ENCODE assay signal across 8 cellular contexts in genomic region chr13:26185720-26186119, GRCh38. TPM values are rescaled to one million over a fixed set of nuclear protein-coding genes. Genes with fewer than 3 reads are reported as not detected.
DNase-seq lines count a peak whose midpoint lies in the region; ATAC-seq and TF ChIP-seq lines count a peak whose summit lies in the region.

No MANE protein-coding gene starts in this region.

- H3K27ac Mint-ChIP-seq in GM23338: no peak overlapping the region
- peak overlapping the region; percentile 95 for H3K27ac Mint-ChIP-seq in activated CD4-positive, alpha-beta memory T cell treated with anti-CD3 and anti-CD28 coated beads for 36 hours
- H3K27ac Mint-ChIP-seq in stimulated activated effector memory CD8-positive, alpha-beta T cell treated with anti-CD3 and anti-CD28 coated beads, Interleukin-12 subunit alpha, Interleukin-12 subunit beta, amount 100 ng/mL, for 72 hours: peak overlapping the region; percentile 94

- no peaks in the 10 kb centered on the region for H3K9me3 ChIP-seq in right atrium auricular region

- CTCF ChIA-PET in activated CD4-positive, alpha-beta memory T cell treated with anti-CD3 and anti-CD28 coated beads for 36 hours (lab: Charles Lee): interaction anchor here (0.6 to 5.0 kb wide), 36 partner anchors 7 to 687 kb away, joined by 3 to 164 read pairs (median 6); partner anchors contain the start of gene RNF6

- peaks cover 10% of the 10 kb centered on the region for H3K27me3 Mint-ChIP-seq in GM23338 (ENCODE audit: insufficient read depth, low read depth, poor library complexity)
- H3K27me3 Mint-ChIP-seq in activated CD4-positive, alpha-beta memory T cell treated with anti-CD3 and anti-CD28 coated beads for 36 hours: no peaks in the 10 kb centered on the region

- H3K27me3 ChIP-seq in GM23338 (ENCODE audit: insufficient read depth) (peaks cover 11% of the 10 kb centered on the region; the same call in 1 of the 2 replicates), right atrium auricular region (no peaks in the 10 kb centered on the region)

- H3K4me1 ChIP-seq in GM23338 (ENCODE audit: insufficient read depth) (peaks cover 4% of the 10 kb centered on the region; the same call in 1 of the 2 replicates), right atrium auricular region (peaks cover 0 to 18% of the 10 kb centered on the region in 2 donors)

- peak overlapping the region; percentile 72 for H3K4me2 ChIP-seq in GM23338

- no peak overlapping the region for H3K27ac ChIP-seq in GM23338 (ENCODE audit: low read depth)
- peak overlapping the region; percentile 77 to 78 for H3K27ac ChIP-seq in right atrium auricular region

- intact Hi-C loops in activated CD4-positive, alpha-beta memory T cell treated with anti-CD3 and anti-CD28 coated beads for 36 hours (cut with micrococcal nuclease): loop anchor here (1.0 to 10.0 kb wide), 4 partner anchors 36 to 297 kb away; no protein-coding TSS in a partner anchor

- H3K9me2 ChIP-seq in GM23338 (ENCODE audit: insufficient read depth): no peaks in the 10 kb centered on the region

- H3K9me3 Mint-ChIP-seq in GM23338: no peaks in the 10 kb centered on the region; the same call in 2 of the 3 replicates
- no peaks in the 10 kb centered on the region for H3K9me3 Mint-ChIP-seq in activated CD4-positive, alpha-beta memory T cell treated with anti-CD3 and anti-CD28 coated beads for 36 hours
- H3K9me3 Mint-ChIP-seq in stimulated activated effector memory CD8-positive, alpha-beta T cell treated with anti-CD3 and anti-CD28 coated beads, Interleukin-12 subunit alpha, Interleukin-12 subunit beta, amount 100 ng/mL, for 72 hours: no peaks in the 10 kb centered on the region

- H3K4me3 Mint-ChIP-seq in GM23338: peak overlapping the region; percentile 78
- peak overlapping the region; percentile 86 for H3K4me3 Mint-ChIP-seq in activated CD4-positive, alpha-beta memory T cell treated with anti-CD3 and anti-CD28 coated beads for 36 hours
- peak overlapping the region; percentile 84 for H3K4me3 Mint-ChIP-seq in stimulated activated effector memory CD8-positive, alpha-beta T cell treated with anti-CD3 and anti-CD28 coated beads, Interleukin-12 subunit alpha, Interleukin-12 subunit beta, amount 100 ng/mL, for 72 hours

- H3K4me1 Mint-ChIP-seq in GM23338: no peaks in the 10 kb centered on the region; the same call in 2 of the 3 replicates
- peaks cover 21% of the 10 kb centered on the region for H3K4me1 Mint-ChIP-seq in activated CD4-positive, alpha-beta memory T cell treated with anti-CD3 and anti-CD28 coated beads for 36 hours (ENCODE audit: low read depth)
- peaks cover 24% of the 10 kb centered on the region for H3K4me1 Mint-ChIP-seq in stimulated activated effector memory CD8-positive, alpha-beta T cell treated with anti-CD3 and anti-CD28 coated beads, Interleukin-12 subunit alpha, Interleukin-12 subunit beta, amount 100 ng/mL, for 72 hours

- POLR2A ChIA-PET in activated CD4-positive, alpha-beta memory T cell treated with anti-CD3 and anti-CD28 coated beads for 36 hours (lab: Charles Lee): interaction anchor here (0.9 to 2.2 kb wide), 5 partner anchors 35 to 513 kb away, joined by 3 to 11 read pairs (median 5); partner anchors contain the start of gene RNF6

- no peaks in the 10 kb centered on the region for H4K20me1 ChIP-seq in GM23338 (replicated peaks; ENCODE audit: insufficient read depth)

- no peaks in the 10 kb centered on the region for H3K36me3 ChIP-seq in GM23338 (ENCODE audit: insufficient read depth)
- no peaks in the 10 kb centered on the region for H3K36me3 ChIP-seq in right atrium auricular region

- H3K36me3 Mint-ChIP-seq in GM23338 (ENCODE audit: low read depth): no peaks in the 10 kb centered on the region
- H3K36me3 Mint-ChIP-seq in activated CD4-positive, alpha-beta memory T cell treated with anti-CD3 and anti-CD28 coated beads for 36 hours: no peaks in the 10 kb centered on the region
- H3K36me3 Mint-ChIP-seq in stimulated activated effector memory CD8-positive, alpha-beta T cell treated with anti-CD3 and anti-CD28 coated beads, Interleukin-12 subunit alpha, Interleukin-12 subunit beta, amount 100 ng/mL, for 72 hours: peaks cover 17% of the 10 kb centered on the region

- peak overlapping the region; percentile 95 for H2AFZ ChIP-seq in GM23338

- H3F3A ChIP-seq in GM23338 (replicated peaks; ENCODE audit: low read depth): 0 out of 2 replicates have a peak, but pooled peaks cover 5% of the 10 kb centered on the region

- DNase-seq in AG09309 (ENCODE audit: low read depth): no peak
- DNase-seq in GM23338 (ENCODE audit: low spot score): no peak
- no peak for DNase-seq in activated CD4-positive, alpha-beta memory T cell treated with anti-CD3 and anti-CD28 coated beads for 36 hours
- DNase-seq in right atrium auricular region (ENCODE audit: low spot score): no peak
- DNase-seq in stimulated activated effector memory CD8-positive, alpha-beta T cell treated with anti-CD3 and anti-CD28 coated beads, Interleukin-12 subunit alpha, Interleukin-12 subunit beta, amount 100 ng/mL, for 72 hours (ENCODE audit: low spot score in 2 of 2): no peak
- DNase-seq in NCI-H1092 (lab: John Stamatoyannopoulos, UW): no peak
- no peak for DNase-seq in NCI-H2171 (lab: John Stamatoyannopoulos, UW)
- no peak for DNase-seq in retina

- TF ChIP-seq CTCF in AG09309 (IDR thresholded peaks at IDR 0.05; ENCODE audit: control insufficient read depth, insufficient read depth, low read depth, low read length, missing control alignments) (no peak), GM23338 (conservative IDR thresholded peaks at IDR 0.05; ENCODE audit: low read depth in 2 of 2) (no peak), right atrium auricular region (IDR thresholded peaks at IDR 0.05) (no peak)

- H3K4me3 ChIP-seq in AG09309 (ENCODE audit: control insufficient read depth, low read depth, low read length) (peak overlapping the region; percentile 52), GM23338 (peak overlapping the region; percentile 54), right atrium auricular region (peak overlapping the region; percentile 53 to 65)

- ATAC-seq in GM23338: no peak
- ATAC-seq in stimulated activated effector memory CD8-positive, alpha-beta T cell treated with anti-CD3 and anti-CD28 coated beads, Interleukin-12 subunit alpha, Interleukin-12 subunit beta, amount 100 ng/mL, for 72 hours: no peak

- no peaks in the 10 kb centered on the region for H3K79me2 ChIP-seq in GM23338 (replicated peaks; ENCODE audit: insufficient read depth)

TF ChIP-seq in GM23338, 12 proteins besides CTCF, POLR2A, EP300 and RAD21 (continues in another document):
- TF ChIP-seq ZNF114 (CRISPR knock-in tag; IDR thresholded peaks at IDR 0.05): no peak
- no peak for TF ChIP-seq NANOG (IDR thresholded peaks at IDR 0.05; ENCODE audit: borderline replicate concordance)
- no peak for TF ChIP-seq ZNF331 (CRISPR knock-in tag; IDR thresholded peaks at IDR 0.05; ENCODE audit: low read depth)
- TF ChIP-seq, protein P1, sequence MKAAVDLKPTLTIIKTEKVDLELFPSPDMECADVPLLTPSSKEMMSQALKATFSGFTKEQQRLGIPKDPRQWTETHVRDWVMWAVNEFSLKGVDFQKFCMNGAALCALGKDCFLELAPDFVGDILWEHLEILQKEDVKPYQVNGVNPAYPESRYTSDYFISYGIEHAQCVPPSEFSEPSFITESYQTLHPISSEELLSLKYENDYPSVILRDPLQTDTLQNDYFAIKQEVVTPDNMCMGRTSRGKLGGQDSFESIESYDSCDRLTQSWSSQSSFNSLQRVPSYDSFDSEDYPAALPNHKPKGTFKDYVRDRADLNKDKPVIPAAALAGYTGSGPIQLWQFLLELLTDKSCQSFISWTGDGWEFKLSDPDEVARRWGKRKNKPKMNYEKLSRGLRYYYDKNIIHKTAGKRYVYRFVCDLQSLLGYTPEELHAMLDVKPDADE (IDR thresholded peaks at IDR 0.05): no peak

RNA-seq across cellular contexts. Expression of gene RNF6, which starts 36.4 kb away (rescaled TPM):
- 12.2 and 18.8 TPM in 2 replicates for total RNA-seq in GM23338 (2014; rRNA removed; shearing (Covaris generic))
- polyA plus RNA-seq in GM23338 (2016; fragmentation: Nextera tagmentation; extraction: Ambion mirVana): 7.5 and 11.8 TPM in 2 replicates
- total RNA-seq in activated CD4-positive, alpha-beta memory T cell treated with anti-CD3 and anti-CD28 coated beads for 36 hours: 10 to 100 TPM; 40.7 to 45.0 TPM
- total RNA-seq in right atrium auricular region: 10 to 100 TPM; 14.1 to 26.2 TPM
